ENCODE assay signal across 27 cellular contexts in the genomic region with DNA sequence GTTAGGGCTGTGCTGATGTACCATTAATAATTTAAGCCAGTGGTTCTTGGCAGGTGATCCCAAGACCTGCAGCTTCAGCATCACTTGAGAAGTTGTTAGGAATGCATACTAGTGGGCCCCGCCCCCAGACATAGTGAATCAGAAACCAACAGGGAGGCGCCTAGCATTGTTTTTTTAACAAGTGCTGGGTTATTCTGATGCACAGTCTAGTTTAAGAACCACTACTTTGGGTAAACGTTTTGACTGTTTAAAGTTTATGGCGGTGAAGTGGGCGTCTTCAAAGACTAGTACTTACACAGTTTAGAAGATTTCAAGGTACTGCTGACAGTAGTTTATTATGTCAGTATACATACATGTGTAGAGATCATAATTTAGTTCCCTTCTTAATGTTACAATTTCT. TPM values are rescaled to one million over a fixed set of nuclear protein-coding genes. Genes with fewer than 3 reads are reported as not detected.
DNase-seq lines count a peak whose midpoint lies in the region; ATAC-seq lines count a peak whose summit lies in the region.
"Had no signal": no experiment of that assay in that cellular context is flagged by ENCODE, and none has a peak within 500 bp of the region (broad histone marks: within the 10 kb centered on the region; RNA-seq: fewer than 3 reads in every experiment).

No MANE protein-coding gene starts in this region.

- no peak overlapping the region for H3K27ac ChIP-seq in CD4-positive, CD25-positive, alpha-beta regulatory T cell (ENCODE audit: insufficient read depth, low read length, poor library complexity, severe bottlenecking)
- H3K27ac ChIP-seq: A549, KMS-11, Peyer's patch, SJCRH30 had no signal

- no peaks in the 10 kb centered on the region for H3K27me3 Mint-ChIP-seq in activated T-cell treated with anti-CD3 and anti-CD28 coated beads, Interleukin-2, amount 50 U/mL, for 72 hours (ENCODE audit: low read depth)
- H3K27me3 Mint-ChIP-seq in CD4-positive, CD25-positive, alpha-beta regulatory T cell, result no peaks in the 10 kb centered on the region
- no peaks in the 10 kb centered on the region for H3K27me3 Mint-ChIP-seq in activated T-helper 17 cell treated with anti-CD3 and anti-CD28 coated beads, Interleukin-2, amount 50 U/mL, for 72 hours
- H3K27me3 Mint-ChIP-seq: CD4-positive, alpha-beta T cell had no signal

- peaks cover 50% of the 10 kb centered on the region for H3K36me3 ChIP-seq in CD4-positive, CD25-positive, alpha-beta regulatory T cell (ENCODE audit: control insufficient read depth, insufficient read depth, low read length)
- H3K36me3 ChIP-seq: SJCRH30 had no signal

- H3K4me3 ChIP-seq in CD4-positive, CD25-positive, alpha-beta regulatory T cell (ENCODE audit: low read depth, low read length), result no peak overlapping the region
- H3K4me3 ChIP-seq: A549, Peyer's patch, SJCRH30 had no signal

- no peaks in the 10 kb centered on the region for H3K4me1 ChIP-seq in CD4-positive, CD25-positive, alpha-beta regulatory T cell (ENCODE audit: control insufficient read depth, insufficient read depth, low read length, poor library complexity, severe bottlenecking)
- H3K4me1 ChIP-seq: A549, Peyer's patch, SJCRH30 had no signal

- H3K36me3 Mint-ChIP-seq in activated T-cell treated with anti-CD3 and anti-CD28 coated beads, Interleukin-2, amount 50 U/mL, for 72 hours (ENCODE audit: insufficient read depth in 2 of 2), result peaks cover 0 to 10% of the 10 kb centered on the region in 2 donors
- peaks cover 8% of the 10 kb centered on the region for H3K36me3 Mint-ChIP-seq in CD4-positive, CD25-positive, alpha-beta regulatory T cell
- peaks cover 63% of the 10 kb centered on the region for H3K36me3 Mint-ChIP-seq in activated T-helper 17 cell treated with anti-CD3 and anti-CD28 coated beads, Interleukin-2, amount 50 U/mL, for 72 hours (ENCODE audit: low read depth)

- no peaks in the 10 kb centered on the region for H3K4me1 Mint-ChIP-seq in activated T-cell treated with anti-CD3 and anti-CD28 coated beads, Interleukin-2, amount 50 U/mL, for 72 hours (ENCODE audit: low read depth)
- H3K4me1 Mint-ChIP-seq in CD4-positive, CD25-positive, alpha-beta regulatory T cell, result no peaks in the 10 kb centered on the region
- no peaks in the 10 kb centered on the region for H3K4me1 Mint-ChIP-seq in activated T-helper 17 cell treated with anti-CD3 and anti-CD28 coated beads, Interleukin-2, amount 50 U/mL, for 72 hours

- ATAC-seq in activated T-cell treated with anti-CD3 and anti-CD28 coated beads, Interleukin-2, amount 50 U/mL, for 72 hours (replicated peaks in 1 of 2), result peak; percentile 31 to 60
- no peak for ATAC-seq in CD4-positive, CD25-positive, alpha-beta regulatory T cell (ENCODE audit: low read depth in 2 of 2)
- peak; percentile 69 for ATAC-seq in activated T-helper 17 cell treated with anti-CD3 and anti-CD28 coated beads, Interleukin-2, amount 50 U/mL, for 72 hours (replicated peaks)
- ATAC-seq in GM19467 (IDR thresholded peaks at IDR 0.05; ENCODE audit: unreplicated experiment), result no peak
- ATAC-seq: A549 had no signal

- no peak overlapping the region for H3K4me3 Mint-ChIP-seq in activated T-cell treated with anti-CD3 and anti-CD28 coated beads, Interleukin-2, amount 50 U/mL, for 72 hours
- no peak overlapping the region for H3K4me3 Mint-ChIP-seq in CD4-positive, CD25-positive, alpha-beta regulatory T cell
- H3K4me3 Mint-ChIP-seq in activated T-helper 17 cell treated with anti-CD3 and anti-CD28 coated beads, Interleukin-2, amount 50 U/mL, for 72 hours, result no peak overlapping the region
- H3K4me3 Mint-ChIP-seq: CD4-positive, alpha-beta T cell had no signal

- no peak overlapping the region for H3K27ac Mint-ChIP-seq in activated T-cell treated with anti-CD3 and anti-CD28 coated beads, Interleukin-2, amount 50 U/mL, for 72 hours
- H3K27ac Mint-ChIP-seq in CD4-positive, CD25-positive, alpha-beta regulatory T cell, result peak overlapping the region in 2 of 3 donors; percentile 14 to 59
- no peak overlapping the region for H3K27ac Mint-ChIP-seq in activated T-helper 17 cell treated with anti-CD3 and anti-CD28 coated beads, Interleukin-2, amount 50 U/mL, for 72 hours
- H3K27ac Mint-ChIP-seq: CD4-positive, alpha-beta T cell had no signal

- no peaks in the 10 kb centered on the region for H3K27me3 ChIP-seq in CD4-positive, CD25-positive, alpha-beta regulatory T cell (ENCODE audit: control insufficient read depth, insufficient read depth, low read length)
- H3K27me3 ChIP-seq: Peyer's patch, SJCRH30 had no signal

- H3K9me3 Mint-ChIP-seq in activated T-cell treated with anti-CD3 and anti-CD28 coated beads, Interleukin-2, amount 50 U/mL, for 72 hours, result no peaks in the 10 kb centered on the region
- no peaks in the 10 kb centered on the region for H3K9me3 Mint-ChIP-seq in CD4-positive, CD25-positive, alpha-beta regulatory T cell
- no peaks in the 10 kb centered on the region for H3K9me3 Mint-ChIP-seq in activated T-helper 17 cell treated with anti-CD3 and anti-CD28 coated beads, Interleukin-2, amount 50 U/mL, for 72 hours
- H3K9me3 Mint-ChIP-seq: CD4-positive, alpha-beta T cell had no signal

- H3K9me3 ChIP-seq in CD4-positive, CD25-positive, alpha-beta regulatory T cell (ENCODE audit: control insufficient read depth in 2 of 2, low read length in 2 of 2), result no peaks in the 10 kb centered on the region
- H3K9me3 ChIP-seq: A549, Peyer's patch, SJCRH30 had no signal

- DNase-seq in activated T-cell treated with anti-CD3 and anti-CD28 coated beads, Interleukin-2, amount 50 U/mL, for 72 hours, result no peak
- no peak for DNase-seq in activated T-cell treated with anti-CD3 and anti-CD28 coated beads for 4 hours
- DNase-seq in CD4-positive, CD25-positive, alpha-beta regulatory T cell, result no peak
- DNase-seq in kidney tubule cell (ENCODE audit: low spot score), result peak; percentile 28
- no peak for DNase-seq in stimulated activated CD4-positive, alpha-beta T cell treated with anti-CD3 and anti-CD28 coated beads, Interleukin-1b, Interleukin-23, amount 100 ng/mL, for 48 hours
- DNase-seq in NCI-H187 (lab: John Stamatoyannopoulos, UW), result no peak
- DNase-seq: CD4-positive, alpha-beta T cell; COR-L47; DMS 273 treated with DMSO at 0.1 percent for 48 hours; DMS79 treated with DMSO at 0.1 percent for 48 hours; GOT3; HCEC 1CT; IMR-90; MV-4-11; NCI-H1105 treated with DMSO at 0.1 percent for 48 hours; NCI-H2081; NCI-H2171; NCI-H345; NCI-H524; NCI-H774; NK-92 treated with Interleukin-12 subunit alpha and Interleukin-12 subunit beta, amount 100 ng/mL, for 24 hours; Peyer's patch; SJCRH30 had no signal

RNA-seq across cellular contexts. Expression of a gene that starts 23.6 kb away (rescaled TPM):
- 10 to 100 TPM; 11.8 to 13.5 TPM for total RNA-seq in activated T-cell treated with anti-CD3 and anti-CD28 coated beads, Interleukin-2, amount 50 U/mL, for 72 hours
- total RNA-seq in CD4-positive, CD25-positive, alpha-beta regulatory T cell, result 16.1 TPM
- polyA plus RNA-seq in CD4-positive, CD25-positive, alpha-beta regulatory T cell, result 1 to 10 TPM; 7.8 to 9.9 (median 8.5) TPM
- total RNA-seq in activated T-helper 17 cell treated with anti-CD3 and anti-CD28 coated beads, Interleukin-2, amount 50 U/mL, for 72 hours, result 1 to 10 TPM; 9.6 TPM

RNA-seq across cellular contexts. Expression of a gene that starts 33.1 kb away (rescaled TPM):
- 1 to 10 TPM; 3.7 to 3.8 TPM for total RNA-seq in activated T-cell treated with anti-CD3 and anti-CD28 coated beads, Interleukin-2, amount 50 U/mL, for 72 hours
- total RNA-seq in CD4-positive, CD25-positive, alpha-beta regulatory T cell, result 11.9 TPM
- 10 to 100 TPM in 1 of 4 donors, 1 to 10 TPM in 3; 6.6 to 11.8 (median 7.7) TPM for polyA plus RNA-seq in CD4-positive, CD25-positive, alpha-beta regulatory T cell
- 1 to 10 TPM; 6.1 to 8.7 TPM for total RNA-seq in activated T-helper 17 cell treated with anti-CD3 and anti-CD28 coated beads, Interleukin-2, amount 50 U/mL, for 72 hours

Comparison
In these comparisons a context has a peak if more than half of its experiments do, and no peak if none do; other contexts are left out.
1. ATAC-seq: peak in activated T-cell treated with anti-CD3 and anti-CD28 coated beads, Interleukin-2, amount 50 U/mL, for 72 hours (2 of 2) and activated T-helper 17 cell treated with anti-CD3 and anti-CD28 coated beads, Interleukin-2, amount 50 U/mL, for 72 hours (single experiment); none in CD4-positive, CD25-positive, alpha-beta regulatory T cell (0 of 2) and GM19467 (single experiment).
2. H3K27ac Mint-ChIP-seq: peak in CD4-positive, CD25-positive, alpha-beta regulatory T cell (2 of 3); none in activated T-cell treated with anti-CD3 and anti-CD28 coated beads, Interleukin-2, amount 50 U/mL, for 72 hours (single experiment) and activated T-helper 17 cell treated with anti-CD3 and anti-CD28 coated beads, Interleukin-2, amount 50 U/mL, for 72 hours (single experiment).